ENCODE assay signal across 1 cellular context in genomic region chr4:107719927-107720722, GRCh38.
A peak's percentile ranks its signal among the peaks of the same experiment; 100 is the strongest.
TF ChIP-seq lines count a peak whose summit lies in the region.

Gene PAPSS1 (minus strand): TSS chr4:107720234. CDS start chr4:107720179, 55 bp downstream.

TF ChIP-seq in K562, 482 proteins besides CTCF, POLR2A, EP300 and RAD21 (continued from another document and continues in another):
- no peak for TF ChIP-seq XRCC4 (IDR thresholded peaks at IDR 0.05; ENCODE audit: extremely low read depth, insufficient read depth, insufficient read length)
- no peak for TF ChIP-seq RBM17 (IDR thresholded peaks at IDR 0.05; ENCODE audit: borderline replicate concordance, low read depth, low read length)
- TF ChIP-seq, protein P1, sequence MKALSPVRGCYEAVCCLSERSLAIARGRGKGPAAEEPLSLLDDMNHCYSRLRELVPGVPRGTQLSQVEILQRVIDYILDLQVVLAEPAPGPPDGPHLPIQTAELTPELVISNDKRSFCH (CRISPR knock-in tag; IDR thresholded peaks at IDR 0.05), result no peak
- TF ChIP-seq, protein P1 (tag; IDR thresholded peaks at IDR 0.05), result no peak
- no peak for TF ChIP-seq NCOA1 (IDR thresholded peaks at IDR 0.05; ENCODE audit: low read depth)
- TF ChIP-seq MYBL2 (IDR thresholded peaks at IDR 0.05; ENCODE audit: low read depth), result no peak
- no peak for TF ChIP-seq MYBL2 (CRISPR knock-in tag; IDR thresholded peaks at IDR 0.05; ENCODE audit: borderline replicate concordance)
- no peak for TF ChIP-seq TCF7 (IDR thresholded peaks at IDR 0.05; ENCODE audit: borderline replicate concordance)
- peak; percentile 94 for TF ChIP-seq GABPA (tag; conservative IDR thresholded peaks at IDR 0.05; ENCODE audit: low read depth)
- TF ChIP-seq, protein P2, sequence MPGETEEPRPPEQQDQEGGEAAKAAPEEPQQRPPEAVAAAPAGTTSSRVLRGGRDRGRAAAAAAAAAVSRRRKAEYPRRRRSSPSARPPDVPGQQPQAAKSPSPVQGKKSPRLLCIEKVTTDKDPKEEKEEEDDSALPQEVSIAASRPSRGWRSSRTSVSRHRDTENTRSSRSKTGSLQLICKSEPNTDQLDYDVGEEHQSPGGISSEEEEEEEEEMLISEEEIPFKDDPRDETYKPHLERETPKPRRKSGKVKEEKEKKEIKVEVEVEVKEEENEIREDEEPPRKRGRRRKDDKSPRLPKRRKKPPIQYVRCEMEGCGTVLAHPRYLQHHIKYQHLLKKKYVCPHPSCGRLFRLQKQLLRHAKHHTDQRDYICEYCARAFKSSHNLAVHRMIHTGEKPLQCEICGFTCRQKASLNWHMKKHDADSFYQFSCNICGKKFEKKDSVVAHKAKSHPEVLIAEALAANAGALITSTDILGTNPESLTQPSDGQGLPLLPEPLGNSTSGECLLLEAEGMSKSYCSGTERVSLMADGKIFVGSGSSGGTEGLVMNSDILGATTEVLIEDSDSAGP (CRISPR knock-in tag; IDR thresholded peaks at IDR 0.05), result no peak
- no peak for TF ChIP-seq SLC30A9 (CRISPR knock-in tag; IDR thresholded peaks at IDR 0.05)
- TF ChIP-seq MBD2 (IDR thresholded peaks at IDR 0.05; ENCODE audit: borderline replicate concordance, low read depth), result no peak; the same call in 1 of the 2 replicates
- TF ChIP-seq KLF13 (tag; IDR thresholded peaks at IDR 0.05; ENCODE audit: borderline replicate concordance, low read depth), result no peak
- TF ChIP-seq RBM22 (IDR thresholded peaks at IDR 0.05; ENCODE audit: low read depth, low read length, poor library complexity, severe bottlenecking), result no peak
- TF ChIP-seq CREB3L1 (IDR thresholded peaks at IDR 0.05; ENCODE audit: borderline replicate concordance, low read depth), result peak; percentile 79
- no peak for TF ChIP-seq ZBTB5 (IDR thresholded peaks at IDR 0.05)
- TF ChIP-seq KLF1 (tag; IDR thresholded peaks at IDR 0.05), result no peak
- no peak for TF ChIP-seq ZNF507 (tag; conservative IDR thresholded peaks at IDR 0.05)
- peak; percentile 85 for TF ChIP-seq CTBP1 (IDR thresholded peaks at IDR 0.05; ENCODE audit: borderline replicate concordance)
- TF ChIP-seq ZBTB7A (IDR thresholded peaks at IDR 0.05; ENCODE audit: borderline replicate concordance, control insufficient read depth, low read depth, low read length), result peak; percentile 41; the same call in 1 of the 2 replicates
- TF ChIP-seq GATAD2B (IDR thresholded peaks at IDR 0.05; ENCODE audit: borderline replicate concordance), result no peak
- no peak for TF ChIP-seq ZNF282 (CRISPR knock-in tag; IDR thresholded peaks at IDR 0.05)
- no peak for TF ChIP-seq ETS2 (tag; IDR thresholded peaks at IDR 0.05; ENCODE audit: borderline replicate concordance, poor library complexity, severe bottlenecking)
- TF ChIP-seq ZNF76 (CRISPR knock-in tag; IDR thresholded peaks at IDR 0.05; ENCODE audit: borderline replicate concordance), result no peak
- TF ChIP-seq, protein P3, sequence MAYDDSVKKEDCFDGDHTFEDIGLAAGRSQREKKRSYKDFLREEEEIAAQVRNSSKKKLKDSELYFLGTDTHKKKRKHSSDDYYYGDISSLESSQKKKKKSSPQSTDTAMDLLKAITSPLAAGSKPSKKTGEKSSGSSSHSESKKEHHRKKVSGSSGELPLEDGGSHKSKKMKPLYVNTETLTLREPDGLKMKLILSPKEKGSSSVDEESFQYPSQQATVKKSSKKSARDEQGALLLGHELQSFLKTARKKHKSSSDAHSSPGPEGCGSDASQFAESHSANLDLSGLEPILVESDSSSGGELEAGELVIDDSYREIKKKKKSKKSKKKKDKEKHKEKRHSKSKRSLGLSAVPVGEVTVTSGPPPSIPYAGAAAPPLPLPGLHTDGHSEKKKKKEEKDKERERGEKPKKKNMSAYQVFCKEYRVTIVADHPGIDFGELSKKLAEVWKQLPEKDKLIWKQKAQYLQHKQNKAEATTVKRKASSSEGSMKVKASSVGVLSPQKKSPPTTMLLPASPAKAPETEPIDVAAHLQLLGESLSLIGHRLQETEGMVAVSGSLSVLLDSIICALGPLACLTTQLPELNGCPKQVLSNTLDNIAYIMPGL (CRISPR knock-in tag; IDR thresholded peaks at IDR 0.05), result no peak
- TF ChIP-seq KDM1A (IDR thresholded peaks at IDR 0.05), result peak in 1 of 2 experiments; percentile 13; a peak in 1 of 4 replicates
- no peak for TF ChIP-seq MYNN (IDR thresholded peaks at IDR 0.05)
- no peak for TF ChIP-seq MYNN (CRISPR knock-in tag; IDR thresholded peaks at IDR 0.05)
- TF ChIP-seq MCM3 (IDR thresholded peaks at IDR 0.05), result no peak
- TF ChIP-seq ZNF561 (CRISPR knock-in tag; conservative IDR thresholded peaks at IDR 0.05), result no peak
- no peak for TF ChIP-seq NR2F6 (CRISPR knock-in tag; IDR thresholded peaks at IDR 0.05)
- no peak for TF ChIP-seq ELK1 (CRISPR knock-in tag; IDR thresholded peaks at IDR 0.05)
- TF ChIP-seq, protein P4, sequence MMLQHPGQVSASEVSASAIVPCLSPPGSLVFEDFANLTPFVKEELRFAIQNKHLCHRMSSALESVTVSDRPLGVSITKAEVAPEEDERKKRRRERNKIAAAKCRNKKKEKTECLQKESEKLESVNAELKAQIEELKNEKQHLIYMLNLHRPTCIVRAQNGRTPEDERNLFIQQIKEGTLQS (IDR thresholded peaks at IDR 0.05), result no peak
- TF ChIP-seq, protein P4 (CRISPR knock-in tag; conservative IDR thresholded peaks at IDR 0.05), result no peak
- TF ChIP-seq KLF6 (CRISPR knock-in tag; IDR thresholded peaks at IDR 0.05; ENCODE audit: borderline replicate concordance), result no peak
- TF ChIP-seq, protein P5, sequence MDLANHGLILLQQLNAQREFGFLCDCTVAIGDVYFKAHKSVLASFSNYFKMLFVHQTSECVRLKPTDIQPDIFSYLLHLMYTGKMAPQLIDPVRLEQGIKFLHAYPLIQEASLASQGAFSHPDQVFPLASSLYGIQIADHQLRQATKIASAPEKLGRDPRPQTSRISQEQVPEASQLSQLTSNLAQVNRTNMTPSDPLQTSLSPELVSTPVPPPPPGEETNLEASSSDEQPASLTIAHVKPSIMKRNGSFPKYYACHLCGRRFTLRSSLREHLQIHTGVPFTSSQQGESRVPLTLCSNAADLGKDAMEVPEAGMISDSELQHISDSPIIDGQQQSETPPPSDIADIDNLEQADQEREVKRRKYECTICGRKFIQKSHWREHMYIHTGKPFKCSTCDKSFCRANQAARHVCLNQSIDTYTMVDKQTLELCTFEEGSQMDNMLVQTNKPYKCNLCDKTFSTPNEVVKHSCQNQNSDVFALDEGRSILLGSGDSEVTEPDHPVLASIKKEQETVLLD (IDR thresholded peaks at IDR 0.05), result peak; percentile 87
- no peak for TF ChIP-seq DIDO1 (tag; IDR thresholded peaks at IDR 0.05; ENCODE audit: low read depth)
- TF ChIP-seq PBX2 (CRISPR knock-in tag; IDR thresholded peaks at IDR 0.05; ENCODE audit: low read depth), result no peak
- TF ChIP-seq PBX2 (tag; conservative IDR thresholded peaks at IDR 0.05; ENCODE audit: low read depth), result no peak
- no peak for TF ChIP-seq ZNF75A (CRISPR knock-in tag; IDR thresholded peaks at IDR 0.05)
- TF ChIP-seq, protein P6, sequence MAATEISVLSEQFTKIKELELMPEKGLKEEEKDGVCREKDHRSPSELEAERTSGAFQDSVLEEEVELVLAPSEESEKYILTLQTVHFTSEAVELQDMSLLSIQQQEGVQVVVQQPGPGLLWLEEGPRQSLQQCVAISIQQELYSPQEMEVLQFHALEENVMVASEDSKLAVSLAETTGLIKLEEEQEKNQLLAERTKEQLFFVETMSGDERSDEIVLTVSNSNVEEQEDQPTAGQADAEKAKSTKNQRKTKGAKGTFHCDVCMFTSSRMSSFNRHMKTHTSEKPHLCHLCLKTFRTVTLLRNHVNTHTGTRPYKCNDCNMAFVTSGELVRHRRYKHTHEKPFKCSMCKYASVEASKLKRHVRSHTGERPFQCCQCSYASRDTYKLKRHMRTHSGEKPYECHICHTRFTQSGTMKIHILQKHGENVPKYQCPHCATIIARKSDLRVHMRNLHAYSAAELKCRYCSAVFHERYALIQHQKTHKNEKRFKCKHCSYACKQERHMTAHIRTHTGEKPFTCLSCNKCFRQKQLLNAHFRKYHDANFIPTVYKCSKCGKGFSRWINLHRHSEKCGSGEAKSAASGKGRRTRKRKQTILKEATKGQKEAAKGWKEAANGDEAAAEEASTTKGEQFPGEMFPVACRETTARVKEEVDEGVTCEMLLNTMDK (IDR thresholded peaks at IDR 0.05; ENCODE audit: borderline replicate concordance, insufficient read depth, low read depth, low read length, poor library complexity, severe bottlenecking), result peak; percentile 6
- no peak for TF ChIP-seq ATF4 (CRISPR knock-in tag; IDR thresholded peaks at IDR 0.05)
- TF ChIP-seq HNRNPUL1 (IDR thresholded peaks at IDR 0.05; ENCODE audit: low read length), result no peak
- no peak for TF ChIP-seq CC2D1A (IDR thresholded peaks at IDR 0.05)
- TF ChIP-seq ZNF57 (CRISPR knock-in tag; IDR thresholded peaks at IDR 0.05), result no peak
- TF ChIP-seq SAP30 (IDR thresholded peaks at IDR 0.05; ENCODE audit: borderline replicate concordance, insufficient read depth, low read depth, low read length, poor library complexity, severe bottlenecking), result peak; percentile 42
- no peak for TF ChIP-seq KAT8 (IDR thresholded peaks at IDR 0.05; ENCODE audit: low read depth)
- TF ChIP-seq CBX1 (IDR thresholded peaks at IDR 0.05; ENCODE audit: low read depth), result peak; percentile 54; the same call in 1 of the 2 replicates
- TF ChIP-seq TAF7 (tag; IDR thresholded peaks at IDR 0.05), result peak; percentile 57; the same call in 1 of the 2 replicates
- no peak for TF ChIP-seq ASH1L (IDR thresholded peaks at IDR 0.05; ENCODE audit: borderline replicate concordance, low read depth, partially characterized antibody)
- TF ChIP-seq ZNF384 (IDR thresholded peaks at IDR 0.05; ENCODE audit: low read depth, low read length), result no peak
- no peak for TF ChIP-seq BACH1 (tag; IDR thresholded peaks at IDR 0.05)
- TF ChIP-seq, protein P7, sequence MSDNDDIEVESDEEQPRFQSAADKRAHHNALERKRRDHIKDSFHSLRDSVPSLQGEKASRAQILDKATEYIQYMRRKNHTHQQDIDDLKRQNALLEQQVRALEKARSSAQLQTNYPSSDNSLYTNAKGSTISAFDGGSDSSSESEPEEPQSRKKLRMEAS (CRISPR knock-in tag; IDR thresholded peaks at IDR 0.05), result peak; percentile 79
- no peak for TF ChIP-seq PCBP1 (IDR thresholded peaks at IDR 0.05; ENCODE audit: low read depth, low read length, poor library complexity, severe bottlenecking)
- no peak for TF ChIP-seq ZNF644 (tag; IDR thresholded peaks at IDR 0.05; ENCODE audit: low read depth)
